In the genomic region with DNA sequence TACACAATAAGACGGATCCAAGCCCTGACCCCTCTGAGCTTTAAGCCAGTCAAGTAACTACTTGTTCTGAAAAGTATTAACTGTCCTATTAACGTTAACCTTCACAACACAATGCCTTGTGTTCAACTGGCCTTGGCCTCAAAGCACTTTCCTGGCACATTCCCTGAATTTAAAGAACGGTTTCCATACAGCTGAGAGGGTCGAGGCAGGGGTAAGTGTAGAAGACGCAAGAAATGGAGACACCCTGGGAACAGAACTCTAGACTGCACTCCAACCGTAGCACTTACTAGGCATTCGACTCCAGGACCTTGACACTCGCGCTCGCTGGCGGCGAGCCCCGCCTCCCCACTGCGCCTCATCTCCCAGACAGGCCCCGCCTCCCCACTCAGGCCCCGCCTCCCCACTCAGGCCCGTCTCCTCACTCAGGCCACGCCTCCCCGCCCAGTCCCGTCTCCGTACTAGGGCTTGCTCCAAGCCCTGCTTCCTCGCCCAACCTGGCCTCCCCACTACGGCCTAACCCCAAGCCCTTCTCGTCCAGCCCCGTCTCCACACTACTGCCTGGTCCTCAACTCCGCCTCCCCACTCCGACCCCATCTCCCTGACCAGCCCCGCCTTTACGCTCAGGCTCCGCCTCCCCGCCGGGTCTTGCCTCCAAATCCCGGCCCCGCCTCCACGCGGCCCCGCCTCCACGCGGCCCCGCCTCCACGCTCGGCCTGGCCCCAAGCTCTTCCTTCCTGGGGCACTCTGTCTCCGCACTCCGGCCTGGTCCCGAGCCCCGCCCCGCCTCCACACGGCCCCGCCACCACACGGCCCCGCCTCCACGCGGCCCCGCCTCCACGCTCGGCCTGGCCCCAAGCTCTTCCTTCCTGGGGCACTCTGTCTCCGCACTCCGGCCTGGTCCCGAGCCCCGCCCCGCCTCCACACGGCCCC, we compare ENCODE assay signal across 9 cellular contexts. TPM values are rescaled to one million over a fixed set of nuclear protein-coding genes. Genes with fewer than 3 reads are reported as not detected.
A peak's percentile ranks its signal among the peaks of the same experiment; 100 is the strongest.
DNase-seq lines count a peak whose midpoint lies in the region; ATAC-seq, FAIRE-seq and TF ChIP-seq lines count a peak whose summit lies in the region.
"Had no signal": no experiment of that assay in that cellular context is flagged by ENCODE, and none has a peak within 500 bp of the region (broad histone marks: within the 10 kb centered on the region; RNA-seq: fewer than 3 reads in every experiment).

No MANE protein-coding gene starts in this region.

- H3K14ac ChIP-seq in H1 (ENCODE audit: insufficient read length), result no peak overlapping the region

- peak overlapping the region; percentile 77 for H3K56ac ChIP-seq in H1 (replicated peaks; ENCODE audit: insufficient read length, low read depth, low read length)

- H4K5ac ChIP-seq in H1 (ENCODE audit: insufficient read length, low read depth, low read length), result peak overlapping the region; percentile 95

- no peak for TF ChIP-seq CTCF in H1 (IDR thresholded peaks at IDR 0.05; ENCODE audit: control extremely low read depth in 1 of 3, insufficient read depth in 1 of 3, low read depth in 1 of 3, low read length in 3 of 3)

- H2BK120ac ChIP-seq in H1 (replicated peaks; ENCODE audit: low read depth, low read length), result peak overlapping the region; percentile 86

- peak overlapping the region; percentile 94 for H4K91ac ChIP-seq in H1 (replicated peaks; ENCODE audit: insufficient read length, low read length)

- H2AK5ac ChIP-seq in H1 (ENCODE audit: low read depth, low read length), result no peak overlapping the region

- peaks cover 14% of the 10 kb centered on the region for H3K36me3 Mint-ChIP-seq in activated CD8-positive, alpha-beta memory T cell treated with anti-CD3 and anti-CD28 coated beads, Interleukin-2, amount 10 ng/mL, durations not matched to agents 7 days and 5 days

- POLR2A ChIA-PET in H1 (lab: Charles Lee; ENCODE audit: partially characterized antibody), result interaction anchor here (1.1 to 1.6 kb wide), 2 partner anchors 22 to 223 kb away, joined by 3 to 6 read pairs; no protein-coding TSS in a partner anchor

- peak overlapping the region; percentile 99 for H3K27ac Mint-ChIP-seq in activated CD8-positive, alpha-beta memory T cell treated with anti-CD3 and anti-CD28 coated beads, Interleukin-2, amount 10 ng/mL, durations not matched to agents 7 days and 5 days

- peak overlapping the region in 3 of 4 experiments; percentile 20 to 70 (median 23); a peak in 4 of 7 replicates for H3K9ac ChIP-seq in H1 (replicated peaks in 1 of 4; ENCODE audit: extremely low read depth in 1 of 4, low read depth in 3 of 4, low read length in 3 of 4)

- WGBS in H1 (ENCODE audit: extremely low coverage in 1 of 2, insufficient coverage in 1 of 2, insufficient read length in 1 of 2, insufficient replicate concordance in 2 of 2, low coverage in 1 of 2, low lambda C conversion rate in 2 of 2, missing lambda C conversion rate in 1 of 2), 2 experiments, result 3% methylated on average over 24 of the region's 62 CpGs; no CpG with 5 or more reads in 1 of the 2 experiments
- 2 to 4% methylated on average over 25 to 28 of the region's 62 CpGs for whole genome bisulfite sequencing in mesodermal cell (ENCODE audit: insufficient coverage in 2 of 2), 2 experiments

- TF ChIP-seq EP300 in H1 (IDR thresholded peaks at IDR 0.05; ENCODE audit: borderline replicate concordance in 1 of 2, low read depth in 2 of 2, low read length in 2 of 2), result no peak

- H3K4me1 ChIP-seq in H1 (replicated peaks in 1 of 4; ENCODE audit: control insufficient read depth in 3 of 4, insufficient read depth in 4 of 4, low read length in 3 of 4), result no peaks in the 10 kb centered on the region; a peak in 2 of 7 replicates
- peaks cover 20% of the 10 kb centered on the region for H3K4me1 ChIP-seq in mesodermal cell (ENCODE audit: control insufficient read depth, insufficient read depth, low read length, poor library complexity, severe bottlenecking)

- H2BK5ac ChIP-seq in H1 (ENCODE audit: low read depth, low read length), result peak overlapping the region; percentile 98; the same call in 1 of the 2 replicates

- H3K4me3 Mint-ChIP-seq in activated CD8-positive, alpha-beta memory T cell treated with anti-CD3 and anti-CD28 coated beads, Interleukin-2, amount 10 ng/mL, durations not matched to agents 7 days and 5 days, result peak overlapping the region; percentile 94

- peak overlapping the region; percentile 59 to 76 (median 69) for H3K4me3 ChIP-seq in H1 (ENCODE audit: extremely low read depth in 1 of 4, insufficient read depth in 2 of 4, low read depth in 3 of 4, low read length in 4 of 4)
- H3K4me3 ChIP-seq in mesodermal cell (ENCODE audit: extremely low read depth, insufficient read depth, low read length, poor library complexity, severe bottlenecking), result peak overlapping the region; percentile 52

- peak; percentile 48 for ATAC-seq in GM21367 (IDR thresholded peaks at IDR 0.05; ENCODE audit: unreplicated experiment)
- peak; percentile 71 for ATAC-seq in activated CD8-positive, alpha-beta memory T cell treated with anti-CD3 and anti-CD28 coated beads, Interleukin-2, amount 10 ng/mL, durations not matched to agents 7 days and 5 days

- H3K27me3 ChIP-seq in H1 (replicated peaks in 1 of 4; ENCODE audit: control insufficient read depth in 3 of 4, extremely low read depth in 1 of 4, insufficient read depth in 3 of 4, low read length in 3 of 4), result no peaks in the 10 kb centered on the region

- H3K18ac ChIP-seq in H1 (ENCODE audit: extremely low read depth, low read length), result peak overlapping the region; percentile 93; the same call in 1 of the 2 replicates

- H2BK20ac ChIP-seq in H1 (ENCODE audit: low read length), result no peak overlapping the region

- H3K23ac ChIP-seq in H1 (ENCODE audit: insufficient read length), result no peak overlapping the region

- FAIRE-seq in HTR-8/SVneo (lab: Jason Lieb, UNC), result peak; percentile 90
- FAIRE-seq in H1 (lab: Jason Lieb, UNC), result no peak
- FAIRE-seq: islet of Langerhans had no signal

- CTCF ChIA-PET in activated CD8-positive, alpha-beta memory T cell treated with anti-CD3 and anti-CD28 coated beads, Interleukin-2, amount 10 ng/mL, durations not matched to agents 7 days and 5 days (lab: Charles Lee), result interaction anchor here (0.6 to 1.7 kb wide), 5 partner anchors 158 to 379 kb away, joined by 3 to 9 read pairs (median 3); a partner anchor contains a TSS
- CTCF ChIA-PET in H1 (lab: Charles Lee; ENCODE audit: partially characterized antibody), result interaction anchor here (1.2 to 1.7 kb wide), 3 partner anchors 9 to 157 kb away, joined by 3 to 4 read pairs (median 4); no protein-coding TSS in a partner anchor

- H3K9me3 ChIP-seq in H1 (ENCODE audit: insufficient read depth in 2 of 2, low read depth in 1 of 2, low read length in 1 of 2) (no peaks in the 10 kb centered on the region), mesodermal cell (ENCODE audit: control insufficient read depth, low read length) (no peaks in the 10 kb centered on the region)

- H3K36me3 ChIP-seq in H1 (ENCODE audit: control insufficient read depth in 2 of 4, insufficient read depth in 4 of 4, low read length in 3 of 4) (no peaks in the 10 kb centered on the region), mesodermal cell (ENCODE audit: control insufficient read depth, insufficient read depth, low read length) (peaks cover 17% of the 10 kb centered on the region)

- H3K4ac ChIP-seq in H1 (replicated peaks; ENCODE audit: insufficient read length, low read depth, low read length), result no peak overlapping the region

- H3K4me2 ChIP-seq in H1 (ENCODE audit: insufficient read depth in 1 of 2, low read depth in 2 of 2, low read length in 2 of 2), result peak overlapping the region; percentile 80 to 94

- H3K79me2 ChIP-seq in H1 (ENCODE audit: control insufficient read depth in 1 of 2, insufficient read depth in 2 of 2, low read length in 2 of 2), result no peaks in the 10 kb centered on the region

- H3K9me3 Mint-ChIP-seq in activated CD8-positive, alpha-beta memory T cell treated with anti-CD3 and anti-CD28 coated beads, Interleukin-2, amount 10 ng/mL, durations not matched to agents 7 days and 5 days (ENCODE audit: low read depth), result no peaks in the 10 kb centered on the region

- H3K27ac ChIP-seq in H1 (ENCODE audit: low read depth, low read length) (no peak overlapping the region), mesodermal cell (ENCODE audit: low read depth, low read length, severe bottlenecking) (peak overlapping the region; percentile 79)

- no peak for TF ChIP-seq POLR2A in H1 (IDR thresholded peaks at IDR 0.05; ENCODE audit: control extremely low read depth in 1 of 2, low read depth in 2 of 2, low read length in 2 of 2)

- H2BK15ac ChIP-seq in H1 (ENCODE audit: low read length), result peak overlapping the region; percentile 95; the same call in 1 of the 2 replicates

- H4K20me1 ChIP-seq in H1 (replicated peaks in 1 of 2; ENCODE audit: control insufficient read depth in 1 of 2, insufficient read depth in 2 of 2, low read length in 2 of 2), result peaks cover 0 to 2% of the 10 kb centered on the region in 2 experiments

- H3K27me3 Mint-ChIP-seq in activated CD8-positive, alpha-beta memory T cell treated with anti-CD3 and anti-CD28 coated beads, Interleukin-2, amount 10 ng/mL, durations not matched to agents 7 days and 5 days, result no peaks in the 10 kb centered on the region

- TF ChIP-seq RAD21 in H1 (IDR thresholded peaks at IDR 0.05 in 1 of 2, conservative IDR thresholded peaks at IDR 0.05 in 1 of 2; ENCODE audit: low read depth in 2 of 2, low read length in 2 of 2), result no peak

- peak; percentile 97 for DNase-seq in COLO668 (lab: John Stamatoyannopoulos, UW; ENCODE audit: unreplicated experiment)
- DNase-seq in HTR-8/SVneo (ENCODE audit: insufficient read length, low spot score), result peak; percentile 86
- peak; percentile 93 for DNase-seq in NOMO-1 treated with DMSO at 0.1 percent for 48 hours (lab: John Stamatoyannopoulos, UW; ENCODE audit: unreplicated experiment)
- DNase-seq in activated CD8-positive, alpha-beta memory T cell treated with anti-CD3 and anti-CD28 coated beads, Interleukin-2, amount 10 ng/mL, durations not matched to agents 7 days and 5 days, result peak; percentile 98
- peak; percentile 86 to 99 for DNase-seq in H1 (ENCODE audit: low read depth in 1 of 2, low spot score in 2 of 2)
- peak; percentile 97 for DNase-seq in stimulated activated CD8-positive, alpha-beta memory T cell treated with anti-CD3 and anti-CD28 coated beads, Interleukin-15, amount 100 ng/mL, for 1 hour (ENCODE audit: low read depth)

- H3K79me1 ChIP-seq in H1 (ENCODE audit: low read depth, low read length), result no peaks in the 10 kb centered on the region

- peaks cover 36% of the 10 kb centered on the region for H3K4me1 Mint-ChIP-seq in activated CD8-positive, alpha-beta memory T cell treated with anti-CD3 and anti-CD28 coated beads, Interleukin-2, amount 10 ng/mL, durations not matched to agents 7 days and 5 days

- H3K23me2 ChIP-seq in H1 (ENCODE audit: low read depth, low read length), result peaks cover 7% of the 10 kb centered on the region; the same call in 1 of the 2 replicates

- H2AFZ ChIP-seq in H1 (ENCODE audit: low read length), result peak overlapping the region; percentile 97

- 0 out of 2 replicates have a peak overlapping the region, but pooled peaks have one; percentile 57 for H4K8ac ChIP-seq in H1 (ENCODE audit: extremely low read depth, insufficient read depth, low read length)

- peak overlapping the region; percentile 89; the same call in 1 of the 2 replicates for H2BK12ac ChIP-seq in H1 (ENCODE audit: low read depth, low read length)

RNA-seq across cellular contexts. Expression of a gene that starts 0.9 kb away (rescaled TPM):
- 10 to 100 TPM; 19.1 to 19.7 TPM for total RNA-seq in activated CD8-positive, alpha-beta memory T cell treated with anti-CD3 and anti-CD28 coated beads, Interleukin-2, amount 10 ng/mL, durations not matched to agents 7 days and 5 days
- total RNA-seq in H1 (2021; fragmentation: NEBNext Ultra II Directional; extraction: Animal tissue kit (Norgen Biotek cat#: 25700)), result 7.2 and 9.6 TPM in 2 replicates
- 3.0 and 9.0 TPM in 2 replicates for polyA plus RNA-seq in H1 (2011; rRNA removed)
- 8.5 TPM for polyA plus RNA-seq in H1 (2011; cell fraction: cytosol; rRNA removed)
- 3.4 TPM for polyA plus RNA-seq in H1 (2011; cell fraction: nucleus; rRNA removed)
- polyA plus RNA-seq in H1 (2012, experiment 1 of 2), result 3.7 to 6.8 TPM (median 4.5 TPM) in 4 replicates
- 0.89 TPM for polyA plus RNA-seq in H1 (2012, experiment 2 of 2)
- 12.3 TPM for polyA plus RNA-seq in H1 (2013, experiment 1 of 2)
- 11.6 TPM for polyA plus RNA-seq in H1 (2013, experiment 2 of 2)
- polyA minus RNA-seq in H1 (2011; rRNA and poly(A)+ RNA removed), result 4.5 and 5.5 TPM in 2 replicates
- 12.8 TPM for polyA minus RNA-seq in H1 (2011; cell fraction: cytosol; rRNA and poly(A)+ RNA removed)
- polyA minus RNA-seq in H1 (2011; cell fraction: nucleus; rRNA and poly(A)+ RNA removed), result 9.5 TPM
- polyA plus RNA-seq in mesodermal cell (2013, experiment 1 of 2), result 41.9 TPM
- polyA plus RNA-seq in mesodermal cell (2013, experiment 2 of 2), result 40.2 TPM
